ENCODE assay signal across 24 cellular contexts in the genomic region with DNA sequence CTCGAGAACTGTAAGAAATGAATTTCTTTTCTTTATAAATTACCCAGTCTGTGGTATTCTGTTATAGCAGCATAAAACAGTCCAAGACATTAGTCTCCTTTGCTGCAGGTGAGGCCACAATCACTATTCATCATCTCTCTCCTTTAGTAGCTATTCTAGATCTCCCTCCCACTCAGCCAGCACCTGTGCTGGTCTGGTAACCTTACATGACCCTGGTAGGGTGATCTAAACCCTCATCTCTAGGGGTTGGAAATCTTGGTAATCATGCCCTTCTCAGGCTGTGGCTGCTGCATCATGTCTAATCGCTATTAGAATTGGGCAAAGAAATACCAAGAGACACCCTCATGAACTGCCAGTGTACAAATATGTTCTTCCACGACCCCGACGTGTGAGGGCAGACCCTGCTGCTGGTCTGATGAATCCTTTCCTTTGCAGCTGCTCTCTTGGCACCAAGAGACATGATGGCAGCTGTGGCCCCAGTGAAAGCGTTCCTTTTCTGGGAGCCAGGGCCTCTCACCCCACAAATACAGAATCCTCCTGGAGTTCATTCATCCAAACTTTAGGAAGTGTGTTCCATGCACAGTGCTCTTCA. TPM values are rescaled to one million over a fixed set of nuclear protein-coding genes. Genes with fewer than 3 reads are reported as not detected.
DNase-seq lines count a peak whose midpoint lies in the region; ATAC-seq and TF ChIP-seq lines count a peak whose summit lies in the region.
"Had no signal": no experiment of that assay in that cellular context is flagged by ENCODE, and none has a peak within 500 bp of the region (broad histone marks: within the 10 kb centered on the region; RNA-seq: fewer than 3 reads in every experiment).

No MANE protein-coding gene starts in this region.

- no peak for TF ChIP-seq CTCF in GM23338 (conservative IDR thresholded peaks at IDR 0.05; ENCODE audit: low read depth in 2 of 2)
- TF ChIP-seq CTCF in endodermal cell (conservative IDR thresholded peaks at IDR 0.05): no peak
- no peak for TF ChIP-seq CTCF in neutrophil (IDR thresholded peaks at IDR 0.05)
- TF ChIP-seq CTCF in RWPE1 (conservative IDR thresholded peaks at IDR 0.05; ENCODE audit: low read depth): no peak
- no peak for TF ChIP-seq CTCF in A673 (conservative IDR thresholded peaks at IDR 0.05; ENCODE audit: low read depth, low read length)

- no peak for ATAC-seq in GM23338
- ATAC-seq: GM12878 had no signal

- H3K9ac ChIP-seq in endodermal cell (ENCODE audit: extremely low read depth, low read length, poor library complexity, severe bottlenecking): no peak overlapping the region
- H3K9ac ChIP-seq: BLaER1 treated with 17β-estradiol and CSF1 and Interleukin-3, amounts not matched to agents 10 nM and 100 nM had no signal

- H3K4me2 ChIP-seq in GM23338: 0 out of 2 replicates have a peak overlapping the region, but pooled peaks have one; percentile 27
- H3K4me2 ChIP-seq: BLaER1 treated with 17β-estradiol and CSF1 and Interleukin-3, amounts not matched to agents 10 nM and 100 nM had no signal

- H3K4me3 Mint-ChIP-seq in GM23338: no peak overlapping the region
- H3K4me3 Mint-ChIP-seq in endodermal cell: no peak overlapping the region
- H3K4me3 Mint-ChIP-seq in activated CD4-positive, alpha-beta T cell treated with anti-CD3 and anti-CD28 coated beads, Interleukin-2, amount 10 ng/mL, durations not matched to agents 24 days and 14 days: no peak overlapping the region
- H3K4me3 Mint-ChIP-seq: CD14-positive monocyte; CD4-positive, alpha-beta T cell; CD8-positive, alpha-beta memory T cell had no signal

- H3K27ac Mint-ChIP-seq in GM23338 (no peak overlapping the region), endodermal cell (no peak overlapping the region)
- no peak overlapping the region for H3K27ac Mint-ChIP-seq in activated CD4-positive, alpha-beta T cell treated with anti-CD3 and anti-CD28 coated beads, Interleukin-2, amount 10 ng/mL, durations not matched to agents 24 days and 14 days
- H3K27ac Mint-ChIP-seq: CD4-positive, alpha-beta T cell; CD8-positive, alpha-beta memory T cell had no signal

- H2AFZ ChIP-seq in GM23338: no peak overlapping the region

- no peaks in the 10 kb centered on the region for H3K9me2 ChIP-seq in GM23338 (ENCODE audit: insufficient read depth)

- H3K36me3 Mint-ChIP-seq in GM23338 (ENCODE audit: low read depth) (peaks cover 9% of the 10 kb centered on the region; the same call in 2 of the 3 replicates), endodermal cell (ENCODE audit: low read depth) (peaks cover 2% of the 10 kb centered on the region)
- H3K36me3 Mint-ChIP-seq in activated CD4-positive, alpha-beta T cell treated with anti-CD3 and anti-CD28 coated beads, Interleukin-2, amount 10 ng/mL, durations not matched to agents 24 days and 14 days (ENCODE audit: low read depth): no peaks in the 10 kb centered on the region

- H3K4me1 ChIP-seq in GM23338 (ENCODE audit: insufficient read depth): no peaks in the 10 kb centered on the region
- no peaks in the 10 kb centered on the region for H3K4me1 ChIP-seq in endodermal cell (ENCODE audit: control insufficient read depth, insufficient read depth, low read length)
- H3K4me1 ChIP-seq in neutrophil (ENCODE audit: control insufficient read depth in 1 of 2, insufficient read depth in 1 of 2, low read depth in 1 of 2, low read length in 1 of 2): peaks cover 51 to 66% of the 10 kb centered on the region in 2 experiments
- no peaks in the 10 kb centered on the region for H3K4me1 ChIP-seq in A673 (ENCODE audit: insufficient read depth, low read length, poor library complexity, severe bottlenecking)
- H3K4me1 ChIP-seq: BE2C; BLaER1 treated with 17β-estradiol and CSF1 and Interleukin-3, amounts not matched to agents 10 nM and 100 nM had no signal

- intact Hi-C loops in activated CD4-positive, alpha-beta T cell treated with anti-CD3 and anti-CD28 coated beads, Interleukin-2, amount 10 ng/mL, durations not matched to agents 24 days and 14 days (cut with micrococcal nuclease): no loop called here
- intact Hi-C loops in A673 (cut with micrococcal nuclease; ENCODE audit: unreplicated experiment): no loop called here

- H3K36me3 ChIP-seq in GM23338 (ENCODE audit: insufficient read depth) (peaks cover 4% of the 10 kb centered on the region; the same call in 1 of the 2 replicates), endodermal cell (ENCODE audit: control insufficient read depth, insufficient read depth, low read length) (no peaks in the 10 kb centered on the region), neutrophil (no peaks in the 10 kb centered on the region), A673 (ENCODE audit: insufficient read depth, low read length, poor library complexity, severe bottlenecking) (no peaks in the 10 kb centered on the region)
- H3K36me3 ChIP-seq: BE2C had no signal

- peaks cover 2% of the 10 kb centered on the region for H3K27me3 Mint-ChIP-seq in GM23338 (ENCODE audit: insufficient read depth, low read depth, poor library complexity)
- peaks cover 8% of the 10 kb centered on the region for H3K27me3 Mint-ChIP-seq in endodermal cell (ENCODE audit: insufficient read depth)
- peaks cover 11% of the 10 kb centered on the region for H3K27me3 Mint-ChIP-seq in activated CD4-positive, alpha-beta T cell treated with anti-CD3 and anti-CD28 coated beads, Interleukin-2, amount 10 ng/mL, durations not matched to agents 24 days and 14 days
- H3K27me3 Mint-ChIP-seq: CD4-positive, alpha-beta T cell had no signal

- POLR2A ChIA-PET in RWPE1 (lab: Yijun Ruan, JAX; ENCODE audit: low non-redundant PET): no interaction called here
- POLR2A ChIA-PET in A673 (lab: Charles Lee; ENCODE audit: low non-redundant PET): no interaction called here

- no peaks in the 10 kb centered on the region for H4K20me1 ChIP-seq in GM23338 (replicated peaks; ENCODE audit: insufficient read depth)
- H4K20me1 ChIP-seq: BLaER1 treated with 17β-estradiol and CSF1 and Interleukin-3, amounts not matched to agents 10 nM and 100 nM had no signal

- peaks cover 29% of the 10 kb centered on the region for H3K9me3 Mint-ChIP-seq in GM23338
- peaks cover 21% of the 10 kb centered on the region for H3K9me3 Mint-ChIP-seq in endodermal cell
- peaks cover 11% of the 10 kb centered on the region for H3K9me3 Mint-ChIP-seq in activated CD4-positive, alpha-beta T cell treated with anti-CD3 and anti-CD28 coated beads, Interleukin-2, amount 10 ng/mL, durations not matched to agents 24 days and 14 days

- H3K27ac ChIP-seq in GM23338 (ENCODE audit: low read depth) (no peak overlapping the region), endodermal cell (ENCODE audit: low read depth, low read length) (no peak overlapping the region), neutrophil (peak overlapping the region; percentile 84), RWPE1 (no peak overlapping the region), A673 (ENCODE audit: low read depth, low read length, poor library complexity, severe bottlenecking) (no peak overlapping the region)
- H3K27ac ChIP-seq: 22Rv1; BLaER1 treated with 17β-estradiol and CSF1 and Interleukin-3, amounts not matched to agents 10 nM and 100 nM had no signal

- no TSS peak for BruUV-seq in A673 (replicated peaks; lab: Mats Ljungman, UMichigan)

- H3K4me3 ChIP-seq in GM23338 (no peak overlapping the region), endodermal cell (ENCODE audit: low read length) (peak overlapping the region; percentile 61), neutrophil (ENCODE audit: low read depth in 1 of 2, low read length in 1 of 2) (no peak overlapping the region), A673 (ENCODE audit: low read depth, low read length, poor library complexity, severe bottlenecking) (no peak overlapping the region)
- H3K4me3 ChIP-seq: BLaER1 treated with 17β-estradiol and CSF1 and Interleukin-3, amounts not matched to agents 10 nM and 100 nM; GM12878 had no signal

- DNase-seq in GM23338 (ENCODE audit: low spot score) (no peak), RPMI8226 (peak; percentile 50), endodermal cell (no peak), RWPE1 (ENCODE audit: low spot score) (no peak), A673 (ENCODE audit: low spot score) (no peak)
- DNase-seq in activated CD4-positive, alpha-beta T cell treated with anti-CD3 and anti-CD28 coated beads, Interleukin-2, amount 10 ng/mL, durations not matched to agents 24 days and 14 days: no peak
- DNase-seq in stimulated activated CD4-positive, alpha-beta T cell treated with anti-CD3 and anti-CD28 coated beads, Interleukin-4, amount 100 ng/mL, for 24 hours: no peak
- DNase-seq: ACHN; AML-193; BE2C; CD4-positive, alpha-beta T cell; CD8-positive, alpha-beta memory T cell; DMS 273 treated with DMSO at 0.1 percent for 48 hours; DMS79; EL; GDM1; GOT3; H7; HCEC 1CT had no signal

- 89 to 94% methylated on average over 4 to 6 of the region's 6 CpGs for WGBS in endodermal cell (ENCODE audit: insufficient coverage in 1 of 2, insufficient read length in 1 of 2), 2 experiments

- CTCF ChIA-PET in RWPE1 (lab: Yijun Ruan, JAX): no interaction called here
- CTCF ChIA-PET in A673 (lab: Charles Lee): no interaction called here

- H3K4me1 Mint-ChIP-seq in GM23338: peaks cover 16% of the 10 kb centered on the region
- no peaks in the 10 kb centered on the region for H3K4me1 Mint-ChIP-seq in endodermal cell
- H3K4me1 Mint-ChIP-seq in activated CD4-positive, alpha-beta T cell treated with anti-CD3 and anti-CD28 coated beads, Interleukin-2, amount 10 ng/mL, durations not matched to agents 24 days and 14 days: peaks cover 6% of the 10 kb centered on the region

- H3K9me3 ChIP-seq in endodermal cell (ENCODE audit: control insufficient read depth, low read length) (peaks cover 31% of the 10 kb centered on the region), neutrophil (no peaks in the 10 kb centered on the region), A673 (ENCODE audit: low read depth, low read length, poor library complexity, severe bottlenecking) (no peaks in the 10 kb centered on the region)
- H3K9me3 ChIP-seq: BE2C had no signal

- H3K79me2 ChIP-seq in GM23338 (replicated peaks; ENCODE audit: insufficient read depth): no peaks in the 10 kb centered on the region

- H3K27me3 ChIP-seq in GM23338 (ENCODE audit: insufficient read depth) (no peaks in the 10 kb centered on the region), endodermal cell (ENCODE audit: control insufficient read depth, insufficient read depth, low read length, poor library complexity, severe bottlenecking) (no peaks in the 10 kb centered on the region), neutrophil (no peaks in the 10 kb centered on the region), A673 (replicated peaks; ENCODE audit: insufficient read depth, low read depth, low read length, poor library complexity) (no peaks in the 10 kb centered on the region)
- H3K27me3 ChIP-seq: BE2C; BLaER1 treated with 17β-estradiol and CSF1 and Interleukin-3, amounts not matched to agents 10 nM and 100 nM had no signal

- no peaks in the 10 kb centered on the region for H3F3A ChIP-seq in GM23338 (replicated peaks; ENCODE audit: low read depth)

RNA-seq across cellular contexts. Expression of a gene that starts 23.0 kb away (rescaled TPM):
- 76.4 and 80.4 TPM in 2 replicates for total RNA-seq in GM23338 (2014; rRNA removed; shearing (Covaris generic))
- polyA plus RNA-seq in GM23338 (2016; fragmentation: Nextera tagmentation; extraction: Ambion mirVana): 11.7 and 12.5 TPM in 2 replicates
- total RNA-seq in endodermal cell: 100 to 1,000 TPM; 103 to 130 TPM
- 42.4 TPM for polyA plus RNA-seq in endodermal cell (2013, experiment 1 of 2)
- 45.1 TPM for polyA plus RNA-seq in endodermal cell (2013, experiment 2 of 2)
- total RNA-seq in activated CD4-positive, alpha-beta T cell treated with anti-CD3 and anti-CD28 coated beads, Interleukin-2, amount 10 ng/mL, durations not matched to agents 24 days and 14 days: 75.1 and 77.9 TPM in 2 replicates
- total RNA-seq in A673 (2021): 64.7 and 67.4 TPM in 2 replicates

RNA-seq across cellular contexts. Expression of a gene that starts 55.1 kb away (rescaled TPM):
- 0.03 and 0.08 TPM in 2 replicates for total RNA-seq in GM23338 (2014; rRNA removed; shearing (Covaris generic))
- not detected in 2 replicates for polyA plus RNA-seq in GM23338 (2016; fragmentation: Nextera tagmentation; extraction: Ambion mirVana)
- total RNA-seq in endodermal cell: not detected
- not detected for polyA plus RNA-seq in endodermal cell (2013, experiment 1 of 2)
- not detected for polyA plus RNA-seq in endodermal cell (2013, experiment 2 of 2)
- total RNA-seq in activated CD4-positive, alpha-beta T cell treated with anti-CD3 and anti-CD28 coated beads, Interleukin-2, amount 10 ng/mL, durations not matched to agents 24 days and 14 days: not detected in 2 replicates
- not detected in 2 replicates for total RNA-seq in A673 (2021)
- total RNA-seq: CD4-positive, alpha-beta T cell; CD8-positive, alpha-beta memory T cell; H7 had no signal
- polyA plus RNA-seq: CD14-positive monocyte; CD8-positive, alpha-beta memory T cell had no signal
